Comparison of ENCODE assay signal across 9 cellular contexts in genomic region chr10:33509231-33509871, GRCh38.
DNase-seq lines count a peak whose midpoint lies in the region; ATAC-seq and TF ChIP-seq lines count a peak whose summit lies in the region.
"Had no signal": no experiment of that assay in that cellular context is flagged by ENCODE, and none has a peak within 500 bp of the region (broad histone marks: within the 10 kb centered on the region; RNA-seq: fewer than 3 reads in every experiment).

No MANE protein-coding gene starts in this region.

- H3K9me3 ChIP-seq in breast epithelium: no peaks in the 10 kb centered on the region
- no peaks in the 10 kb centered on the region for H3K9me3 ChIP-seq in mesodermal cell (ENCODE audit: control insufficient read depth, low read length)

- no peak for TF ChIP-seq POLR2A in breast epithelium (IDR thresholded peaks at IDR 0.05)

- H3K4me1 ChIP-seq in breast epithelium: no peaks in the 10 kb centered on the region
- peaks cover 10% of the 10 kb centered on the region for H3K4me1 ChIP-seq in mesodermal cell (ENCODE audit: control insufficient read depth, insufficient read depth, low read length, poor library complexity, severe bottlenecking)

- DNase-seq in AG20443 (ENCODE audit: low spot score) (peak; percentile 72), NCI-H69 (lab: John Stamatoyannopoulos, UW) (peak; percentile 39), breast epithelium (ENCODE audit: low spot score in 2 of 2) (peak; percentile 75), NCI-H1930 (lab: John Stamatoyannopoulos, UW) (no peak), ecto neural progenitor cell (ENCODE audit: low spot score) (no peak)

- H3K4me3 ChIP-seq in breast epithelium: no peak overlapping the region
- H3K4me3 ChIP-seq in mesodermal cell (ENCODE audit: extremely low read depth, insufficient read depth, low read length, poor library complexity, severe bottlenecking): no peak overlapping the region

- intact Hi-C loops in breast epithelium (cut with DNase I; ENCODE audit: low total_unique reads): no loop called here

- H3K36me3 ChIP-seq in breast epithelium (no peaks in the 10 kb centered on the region), mesodermal cell (ENCODE audit: control insufficient read depth, insufficient read depth, low read length) (no peaks in the 10 kb centered on the region)

- no peaks in the 10 kb centered on the region for H3K27me3 ChIP-seq in breast epithelium

- H3K27ac ChIP-seq in breast epithelium (peak overlapping the region; percentile 28 to 51), mesodermal cell (ENCODE audit: low read depth, low read length, severe bottlenecking) (peak overlapping the region; percentile 92)
- H3K27ac ChIP-seq: KMS-11 had no signal

- WGBS in mesodermal cell (ENCODE audit: insufficient coverage in 2 of 2), 2 experiments: 8% methylated on average over 2 of the region's 7 CpGs; no CpG with 5 or more reads in 1 of the 2 experiments

- ATAC-seq in GM18519 (IDR thresholded peaks at IDR 0.05; ENCODE audit: low FRiP score, unreplicated experiment) (peak; percentile 70), HG03095 (IDR thresholded peaks at IDR 0.05; ENCODE audit: unreplicated experiment) (peak; percentile 63)

- no peak for TF ChIP-seq CTCF in breast epithelium (IDR thresholded peaks at IDR 0.05)

Comparison
In these comparisons a context has a peak if more than half of its experiments do, and no peak if none do; other contexts are left out.
1. DNase-seq: peak in AG20443 (single experiment), NCI-H69 (single experiment) and breast epithelium (2 of 2); none in NCI-H1930 (0 of 2) and ecto neural progenitor cell (single experiment).